ENCODE assay signal across 34 cellular contexts in genomic region chr12:89697256-89697655, GRCh38. TPM values are rescaled to one million over a fixed set of nuclear protein-coding genes. Genes with fewer than 3 reads are reported as not detected.
DNase-seq lines count a peak whose midpoint lies in the region; ATAC-seq, FAIRE-seq and TF ChIP-seq lines count a peak whose summit lies in the region.
"Had no signal": no experiment of that assay in that cellular context is flagged by ENCODE, and none has a peak within 500 bp of the region (broad histone marks: within the 10 kb centered on the region; RNA-seq: fewer than 3 reads in every experiment).

No MANE protein-coding gene starts in this region.

- TF ChIP-seq POLR2A in GM12891 (IDR thresholded peaks at IDR 0.05; ENCODE audit: low read depth, low read length), result no peak
- no peak for TF ChIP-seq POLR2A in esophagus squamous epithelium (IDR thresholded peaks at IDR 0.05)

- no peaks in the 10 kb centered on the region for H3K27me3 ChIP-seq in OCI-LY1 (ENCODE audit: insufficient read depth, low read length)
- H3K27me3 ChIP-seq in esophagus squamous epithelium, result no peaks in the 10 kb centered on the region
- H3K27me3 ChIP-seq: pancreas, vagina had no signal

- H4K20me1 ChIP-seq in OCI-LY1 (ENCODE audit: insufficient read depth, low read length), result peaks cover 9% of the 10 kb centered on the region; the same call in 1 of the 2 replicates

- H3K36me3 Mint-ChIP-seq in dendritic cell treated with granulocyte-macrophage colony-stimulating factor and Interleukin-4, amounts not matched to agents 40 ng/mL and 50 ng/mL, for 4 days (ENCODE audit: low read depth), result peaks cover 44% of the 10 kb centered on the region

- no peak overlapping the region for H3K9ac ChIP-seq in OCI-LY1 (ENCODE audit: low read length)
- H3K9ac ChIP-seq: GM23248, KMS-11 had no signal

- no peaks in the 10 kb centered on the region for H3K9me3 Mint-ChIP-seq in dendritic cell treated with granulocyte-macrophage colony-stimulating factor and Interleukin-4, amounts not matched to agents 40 ng/mL and 50 ng/mL, for 4 days
- H3K9me3 Mint-ChIP-seq: activated CD4-positive, alpha-beta T cell treated with anti-CD3 and anti-CD28 coated beads, Interleukin-2, amount 10 ng/mL, durations not matched to agents 24 days and 14 days; activated T-cell treated with anti-CD3 and anti-CD28 coated beads, Interleukin-2, amount 50 U/mL, for 4 hours; nephron; stimulated activated naive CD8-positive, alpha-beta T cell treated with anti-CD3 and anti-CD28 coated beads, Interleukin-15, amount 100 ng/mL, for 72 hours had no signal

- DNase-seq in AML-193 (lab: John Stamatoyannopoulos, UW) (peak; percentile 51 to 52), GM12891 (ENCODE audit: insufficient read length, low spot score) (no peak), esophagus squamous epithelium (lab: John Stamatoyannopoulos, UW) (no peak), DMS 273 (lab: John Stamatoyannopoulos, UW; ENCODE audit: unreplicated experiment) (no peak)
- DNase-seq: activated CD4-positive, alpha-beta T cell treated with anti-CD3 and anti-CD28 coated beads, Interleukin-2, amount 10 ng/mL, durations not matched to agents 24 days and 14 days; activated naive CD4-positive, alpha-beta T cell treated with Interleukin-2 at 50 U/mL for 16 hours; activated T-cell treated with anti-CD3 and anti-CD28 coated beads, Interleukin-2, amount 50 U/mL, for 4 hours; amniotic stem cell; COR-L47; GF-D8; glutamatergic neuron; GM23248; NCI-H1092; NCI-H1694 treated with DMSO at 0.1 percent for 48 hours; NCI-H2171 treated with DMSO at 0.1 percent for 48 hours; NCI-H524; pancreas; retina; stimulated activated CD4-positive, alpha-beta T cell treated with anti-CD3 and anti-CD28 coated beads, Interleukin-1b, Interleukin-23, amount 100 ng/mL, for 48 hours; stimulated activated CD8-positive, alpha-beta memory T cell treated with anti-CD3 and anti-CD28 coated beads, Interleukin-4, amount 100 ng/mL, for 48 hours; stimulated activated naive CD8-positive, alpha-beta T cell treated with anti-CD3 and anti-CD28 coated beads, Interleukin-15, amount 100 ng/mL, for 72 hours had no signal

- peak overlapping the region; percentile 62 for H3K27ac Mint-ChIP-seq in dendritic cell treated with granulocyte-macrophage colony-stimulating factor and Interleukin-4, amounts not matched to agents 40 ng/mL and 50 ng/mL, for 4 days
- H3K27ac Mint-ChIP-seq: activated CD4-positive, alpha-beta T cell treated with anti-CD3 and anti-CD28 coated beads, Interleukin-2, amount 10 ng/mL, durations not matched to agents 24 days and 14 days had no signal

- ATAC-seq in GM21526 (IDR thresholded peaks at IDR 0.05; ENCODE audit: low FRiP score, unreplicated experiment) (no peak), GM18498 (IDR thresholded peaks at IDR 0.05; ENCODE audit: unreplicated experiment) (no peak)
- ATAC-seq: activated T-cell treated with anti-CD3 and anti-CD28 coated beads, Interleukin-2, amount 50 U/mL, for 4 hours; pancreas; stimulated activated naive CD8-positive, alpha-beta T cell treated with anti-CD3 and anti-CD28 coated beads, Interleukin-15, amount 100 ng/mL, for 72 hours had no signal

- H3K4me3 Mint-ChIP-seq in dendritic cell treated with granulocyte-macrophage colony-stimulating factor and Interleukin-4, amounts not matched to agents 40 ng/mL and 50 ng/mL, for 4 days, result no peak overlapping the region
- H3K4me3 Mint-ChIP-seq: activated CD4-positive, alpha-beta T cell treated with anti-CD3 and anti-CD28 coated beads, Interleukin-2, amount 10 ng/mL, durations not matched to agents 24 days and 14 days; activated T-cell treated with anti-CD3 and anti-CD28 coated beads, Interleukin-2, amount 50 U/mL, for 4 hours; nephron; stimulated activated naive CD8-positive, alpha-beta T cell treated with anti-CD3 and anti-CD28 coated beads, Interleukin-15, amount 100 ng/mL, for 72 hours had no signal

- intact Hi-C loops in dendritic cell treated with granulocyte-macrophage colony-stimulating factor and Interleukin-4, amounts not matched to agents 40 ng/mL and 50 ng/mL, for 4 days (cut with micrococcal nuclease), result no loop called here
- intact Hi-C loops in esophagus squamous epithelium (cut with DNase I), result no loop called here

- H3K4me2 ChIP-seq in OCI-LY1 (ENCODE audit: low read length), result peak overlapping the region; percentile 36; the same call in 1 of the 2 replicates
- H3K4me2 ChIP-seq: KMS-11, smooth muscle cell had no signal

- peaks cover 100% of the 10 kb centered on the region for H3K79me2 ChIP-seq in OCI-LY1 (ENCODE audit: insufficient read depth, low read length)

- no peaks in the 10 kb centered on the region for H3K9me2 ChIP-seq in OCI-LY1 (ENCODE audit: low read depth, low read length)

- H3K36me3 ChIP-seq in OCI-LY1 (ENCODE audit: insufficient read depth, low read length) (peaks cover 36% of the 10 kb centered on the region; the same call in 1 of the 2 replicates), esophagus squamous epithelium (no peaks in the 10 kb centered on the region)
- H3K36me3 ChIP-seq: pancreas, vagina had no signal

- peaks cover 78% of the 10 kb centered on the region for H3K4me1 Mint-ChIP-seq in dendritic cell treated with granulocyte-macrophage colony-stimulating factor and Interleukin-4, amounts not matched to agents 40 ng/mL and 50 ng/mL, for 4 days (ENCODE audit: low read depth)

- H3K27ac ChIP-seq in OCI-LY1 (ENCODE audit: low read depth, low read length, poor library complexity, severe bottlenecking) (no peak overlapping the region), esophagus squamous epithelium (no peak overlapping the region)
- H3K27ac ChIP-seq: A549, epithelial cell of prostate, GM23248, KMS-11, pancreas, RWPE1, SK-N-MC, vagina, VCaP had no signal

- H3F3A ChIP-seq in OCI-LY1 (ENCODE audit: insufficient read depth, low read length), result no peaks in the 10 kb centered on the region

- H2AFZ ChIP-seq in OCI-LY1 (ENCODE audit: low read length), result no peak overlapping the region
- H2AFZ ChIP-seq: GM23248 had no signal

- no peaks in the 10 kb centered on the region for H3K27me3 Mint-ChIP-seq in dendritic cell treated with granulocyte-macrophage colony-stimulating factor and Interleukin-4, amounts not matched to agents 40 ng/mL and 50 ng/mL, for 4 days
- H3K27me3 Mint-ChIP-seq: activated CD4-positive, alpha-beta T cell treated with anti-CD3 and anti-CD28 coated beads, Interleukin-2, amount 10 ng/mL, durations not matched to agents 24 days and 14 days; stimulated activated naive CD8-positive, alpha-beta T cell treated with anti-CD3 and anti-CD28 coated beads, Interleukin-15, amount 100 ng/mL, for 72 hours had no signal

- TF ChIP-seq CTCF in OCI-LY1 (IDR thresholded peaks at IDR 0.05; ENCODE audit: low read length), result no peak
- TF ChIP-seq CTCF in esophagus squamous epithelium (IDR thresholded peaks at IDR 0.05), result no peak

- H3K9me3 ChIP-seq in OCI-LY1 (ENCODE audit: low read length) (no peaks in the 10 kb centered on the region), esophagus squamous epithelium (no peaks in the 10 kb centered on the region)
- H3K9me3 ChIP-seq: A549, pancreas, vagina had no signal

- 91 to 95% methylated on average over 1 of the region's 1 CpG for WGBS in esophagus squamous epithelium, 2 donors

- peak; percentile 5 for FAIRE-seq in GM12891 (lab: Jason Lieb, UNC)
- FAIRE-seq: A549, pancreas had no signal

- no peak overlapping the region for H3K4me3 ChIP-seq in OCI-LY1 (ENCODE audit: low read depth, low read length, poor library complexity, severe bottlenecking)
- no peak overlapping the region for H3K4me3 ChIP-seq in esophagus squamous epithelium
- H3K4me3 ChIP-seq: A549, GM23248, pancreas, SK-N-MC, smooth muscle cell, vagina had no signal

- H3K4me1 ChIP-seq in OCI-LY1 (ENCODE audit: insufficient read depth, low read length, severe bottlenecking) (peaks cover 90% of the 10 kb centered on the region), esophagus squamous epithelium (peaks cover 4 to 41% (median 10%) of the 10 kb centered on the region in 3 donors)

TF ChIP-seq in GM12891, 5 proteins besides CTCF, POLR2A, EP300 and RAD21:
- no peak for TF ChIP-seq POLR2AphosphoS5 (IDR thresholded peaks at IDR 0.05; ENCODE audit: low read depth, low read length)
- TF ChIP-seq SPI1 (IDR thresholded peaks at IDR 0.05; ENCODE audit: low read depth, low read length), result peak; percentile 69
- no peak for TF ChIP-seq TAF1 (IDR thresholded peaks at IDR 0.05; ENCODE audit: low read depth, low read length)

RNA-seq across cellular contexts. Expression of gene ATP2B1, which starts 11.4 kb away (rescaled TPM):
- polyA plus RNA-seq in GM12891 (2012; ENCODE audit: low read depth, missing spikeins), result 9.4 TPM
- total RNA-seq in esophagus squamous epithelium, result 10 to 100 TPM; 10.9 to 32.4 (median 21.0) TPM

Comparison
In these comparisons a context has a peak if more than half of its experiments do, and no peak if none do; other contexts are left out.
1. DNase-seq: peak in AML-193 (2 of 2); none in GM12891 (single experiment), esophagus squamous epithelium (single experiment) and DMS 273 (single experiment).